8 cellular contexts compared by ENCODE assay signal in genomic region chr20:53162251-53162835, GRCh38.
DNase-seq lines count a peak whose midpoint lies in the region; ATAC-seq and TF ChIP-seq lines count a peak whose summit lies in the region.

No MANE protein-coding gene starts in this region.

- peaks cover 5 to 6% (median 6%) of the 10 kb centered on the region in 3 donors for H3K27me3 Mint-ChIP-seq in immature natural killer cell (ENCODE audit: low read depth in 3 of 3)

- ATAC-seq in left colon (peak; percentile 54), GM18907 (IDR thresholded peaks at IDR 0.05; ENCODE audit: unreplicated experiment) (no peak)

- no peaks in the 10 kb centered on the region for H3K36me3 ChIP-seq in stomach

- peak; percentile 8 for DNase-seq in ELR (ENCODE audit: low read depth)
- peak; percentile 77 for DNase-seq in NCI-H1436 (lab: John Stamatoyannopoulos, UW)
- peak; percentile 42 for DNase-seq in astrocyte of the cerebellum (ENCODE audit: low read depth)
- DNase-seq in left colon, result no peak
- DNase-seq in stimulated activated CD4-positive, alpha-beta T cell treated with anti-CD3 and anti-CD28 coated beads, Interleukin-2, amount 100 ng/mL, for 24 hours, result no peak
- no peak for DNase-seq in immature natural killer cell
- DNase-seq in stomach, result no peak

- peaks cover 0 to 4% of the 10 kb centered on the region in 2 donors for H3K4me1 Mint-ChIP-seq in immature natural killer cell

- no peak for TF ChIP-seq POLR2A in stomach (IDR thresholded peaks at IDR 0.05)

- H3K4me1 ChIP-seq in stomach, result no peaks in the 10 kb centered on the region

- H3K27me3 ChIP-seq in stomach, result no peaks in the 10 kb centered on the region

- TF ChIP-seq CTCF in astrocyte of the cerebellum (IDR thresholded peaks at IDR 0.05; ENCODE audit: low read depth, low read length, missing control alignments) (no peak), stomach (IDR thresholded peaks at IDR 0.05) (no peak)

- no peak for TF ChIP-seq EP300 in stomach (IDR thresholded peaks at IDR 0.05)

- peak overlapping the region in 2 of 5 donors; percentile 3 to 8 for H3K27ac ChIP-seq in stomach

- no peaks in the 10 kb centered on the region for H3K36me3 Mint-ChIP-seq in immature natural killer cell

- H3K9me3 Mint-ChIP-seq in immature natural killer cell, result no peaks in the 10 kb centered on the region

- no peak overlapping the region for H3K4me3 Mint-ChIP-seq in immature natural killer cell

- intact Hi-C loops in left colon (cut with DNase I, micrococcal nuclease) (no loop called here), stomach (cut with DNase I; ENCODE audit: low total_unique reads) (no loop called here)

- 28 to 36% (median 33%) methylated on average over 13 of the region's 13 CpGs for WGBS in stomach, 5 donors

- no peak overlapping the region for H3K27ac Mint-ChIP-seq in immature natural killer cell

- H3K9me3 ChIP-seq in stomach, result no peaks in the 10 kb centered on the region

- in situ Hi-C loops in astrocyte of the cerebellum (cut with HindIII; ENCODE audit: low sequenced_read_pairs), result no loop called here

- H3K4me3 ChIP-seq in astrocyte of the cerebellum (ENCODE audit: low read depth, low read length) (no peak overlapping the region), stomach (no peak overlapping the region)

Comparison
In these comparisons a context has a peak if more than half of its experiments do, and no peak if none do; other contexts are left out.
1. DNase-seq: peak in ELR (single experiment), NCI-H1436 (single experiment) and astrocyte of the cerebellum (single experiment); none in left colon (0 of 2), stimulated activated CD4-positive, alpha-beta T cell treated with anti-CD3 and anti-CD28 coated beads, Interleukin-2, amount 100 ng/mL, for 24 hours (0 of 2), immature natural killer cell (0 of 3) and stomach (single experiment).